Comparison of ENCODE assay signal across 25 cellular contexts in the genomic region with DNA sequence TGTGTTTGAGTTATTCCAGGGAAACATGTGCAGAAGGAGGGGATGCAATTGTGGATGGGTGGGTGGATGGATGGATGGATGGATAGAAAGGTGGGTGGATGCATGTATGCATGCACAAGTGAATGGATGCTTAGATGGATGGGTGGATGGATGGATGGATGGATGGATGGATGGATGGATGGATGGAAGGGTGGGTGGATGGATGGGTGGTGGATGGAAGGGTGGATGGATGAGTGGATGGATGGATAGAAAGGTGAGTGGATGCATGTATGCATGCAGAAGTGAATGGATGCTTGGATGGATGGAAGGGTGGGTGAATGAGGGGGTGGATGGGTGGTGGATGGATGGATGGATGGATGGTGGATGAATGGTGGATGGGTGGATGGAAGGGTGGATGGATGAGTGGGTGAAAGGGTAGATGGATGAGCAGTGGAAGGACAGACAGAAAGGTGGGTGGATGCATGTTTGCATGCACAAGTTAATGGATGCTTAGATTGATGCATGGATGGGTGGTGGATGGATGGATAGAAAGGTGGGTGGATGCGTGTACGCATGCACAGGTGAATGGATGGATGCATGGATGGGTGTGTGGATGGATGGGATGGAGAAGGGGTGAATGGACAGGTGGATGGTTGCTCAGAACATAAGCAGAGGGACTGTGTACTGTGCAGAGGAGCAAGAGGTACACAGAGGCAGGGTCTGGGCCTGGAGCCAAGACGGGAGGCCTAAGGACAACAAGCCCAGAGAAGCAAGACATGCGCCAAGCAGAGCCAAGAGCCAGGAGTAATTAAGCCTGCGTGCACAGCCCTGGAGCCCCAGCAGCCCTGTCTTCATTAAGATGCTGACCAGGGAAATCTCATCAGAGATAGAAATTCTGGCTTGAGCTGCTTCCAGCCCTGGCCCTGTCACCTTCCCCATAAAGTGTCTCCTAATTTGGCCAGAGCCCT.
"Had no signal": no experiment of that assay in that cellular context is flagged by ENCODE, and none has a peak within 500 bp of the region (broad histone marks: within the 10 kb centered on the region; RNA-seq: fewer than 3 reads in every experiment).

No MANE protein-coding gene starts in this region.

- H3K9me3 ChIP-seq: ascending aorta, colonic mucosa, transverse colon, uterus had no signal

- H3K4me3 ChIP-seq: ascending aorta, colonic mucosa, dorsolateral prefrontal cortex, esophagus muscularis mucosa, left ventricle myocardium inferior, ovary, psoas muscle, transverse colon, uterus had no signal

- H3K27ac ChIP-seq: ascending aorta, brain microvascular endothelial cell, colonic mucosa, esophagus muscularis mucosa, left ventricle myocardium inferior, ovary, psoas muscle, transverse colon, uterus had no signal

- H3K36me3 ChIP-seq: ascending aorta, brain microvascular endothelial cell, colonic mucosa, esophagus muscularis mucosa, left ventricle myocardium inferior, ovary, transverse colon, uterus had no signal

- H3K27me3 ChIP-seq: ascending aorta, brain microvascular endothelial cell, colonic mucosa, ovary, transverse colon, uterus had no signal

- DNase-seq: activated B cell treated with CpG ODN at 0.5 μM for 24 hours; activated CD4-positive, alpha-beta T cell treated with anti-CD3 and anti-CD28 coated beads for 36 hours; activated CD4-positive, alpha-beta T cell treated with anti-CD3 and anti-CD28 coated beads, Interleukin-2, amount 50 U/mL, for 4 hours; activated CD8-positive, alpha-beta memory T cell treated with anti-CD3 and anti-CD28 coated beads for 24 hours; activated CD8-positive, alpha-beta memory T cell treated with anti-CD3 and anti-CD28 coated beads, Interleukin-2, amount 50 U/mL, for 4 hours; activated T-cell treated with anti-CD3 and anti-CD28 coated beads, Interleukin-2, amount 50 U/mL, for 24 hours; brain microvascular endothelial cell; colonic mucosa; effector memory CD8-positive, alpha-beta T cell; left ventricle myocardium inferior; natural killer cell; ovary; psoas muscle; right cardiac atrium; stimulated activated CD4-positive, alpha-beta T cell treated with anti-CD3 and anti-CD28 coated beads, Interleukin-1b, Interleukin-23, amount 100 ng/mL, for 48 hours; stimulated activated naive CD8-positive, alpha-beta T cell treated with anti-CD3 and anti-CD28 coated beads, Interleukin-15, amount 100 ng/mL, for 72 hours; T1000; transverse colon; uterus had no signal

- ATAC-seq: activated CD4-positive, alpha-beta T cell treated with anti-CD3 and anti-CD28 coated beads for 36 hours; activated naive CD4-positive, alpha-beta T cell treated with anti-CD3 and anti-CD28 coated beads, Interleukin-2, amount 50 U/mL, for 72 hours; activated T-helper 17 cell treated with anti-CD3 and anti-CD28 coated beads, Interleukin-2, amount 50 U/mL, for 72 hours; effector memory CD8-positive, alpha-beta T cell; natural killer cell; psoas muscle; right cardiac atrium; stimulated activated effector memory CD8-positive, alpha-beta T cell treated with anti-CD3 and anti-CD28 coated beads, Interleukin-12 subunit alpha, Interleukin-12 subunit beta, amount 100 ng/mL, for 72 hours; stimulated activated naive CD8-positive, alpha-beta T cell treated with anti-CD3 and anti-CD28 coated beads, Interleukin-15, amount 100 ng/mL, for 72 hours had no signal

- H3K4me1 ChIP-seq: ascending aorta, colonic mucosa, esophagus muscularis mucosa, left ventricle myocardium inferior, psoas muscle, transverse colon, uterus had no signal
